Comparison of ENCODE assay signal across 1 cellular context in the genomic region with DNA sequence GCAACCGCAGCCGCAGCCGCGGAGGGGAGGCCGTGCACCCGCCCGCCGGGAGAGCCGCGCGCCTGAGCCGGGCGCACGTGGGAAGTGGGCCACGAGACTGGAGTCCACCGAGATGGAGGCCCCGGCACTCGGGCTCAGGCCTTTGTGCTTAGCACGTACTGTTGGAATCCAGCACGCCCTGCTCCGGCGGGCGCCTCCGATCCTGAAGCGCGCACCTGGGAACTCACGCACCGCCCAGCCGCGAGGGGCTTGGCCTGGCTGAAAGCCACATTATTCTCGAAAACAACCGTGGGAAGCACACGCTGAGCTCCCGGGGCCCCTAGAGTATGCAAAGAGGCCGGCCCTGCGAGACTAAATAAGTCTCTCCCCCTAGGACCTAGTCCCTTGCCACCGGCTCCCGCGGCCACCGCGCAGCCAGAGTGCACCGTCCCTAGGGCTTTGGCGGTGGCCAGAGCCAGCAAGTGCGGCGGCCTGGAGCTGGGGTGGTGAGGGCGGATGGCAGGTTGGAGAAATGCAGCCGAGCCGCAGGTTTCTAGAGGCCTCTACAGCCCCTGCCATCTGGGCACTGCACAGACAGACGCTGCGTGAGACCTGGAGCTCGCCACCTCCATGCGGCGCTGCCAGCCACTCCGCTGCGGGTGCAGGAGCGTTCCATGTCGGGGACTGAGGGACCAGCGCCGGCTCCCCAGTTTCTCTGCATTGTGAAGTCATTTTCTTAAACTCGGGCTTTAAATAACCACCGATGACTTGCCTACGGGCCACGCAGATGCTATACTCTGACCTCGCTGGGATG.
TF ChIP-seq lines count a peak whose summit lies in the region.

No MANE protein-coding gene starts in this region.

TF ChIP-seq in HepG2, 621 proteins besides CTCF, POLR2A, EP300 and RAD21 (continued from another document and continues in another):
- TF ChIP-seq ZNF710 (CRISPR knock-in tag; IDR thresholded peaks at IDR 0.05; ENCODE audit: borderline replicate concordance) (0 out of 2 replicates have a peak, but pooled peaks have one; percentile 33), NR3C1 (CRISPR knock-in tag; IDR thresholded peaks at IDR 0.05) (no peak), PRPF4 (IDR thresholded peaks at IDR 0.05; ENCODE audit: low read depth, low read length, poor library complexity, severe bottlenecking) (no peak), REPIN1 (CRISPR knock-in tag; IDR thresholded peaks at IDR 0.05; ENCODE audit: borderline replicate concordance, low read depth) (peak; percentile 41; the same call in 1 of the 2 replicates), RFXANK (CRISPR knock-in tag; IDR thresholded peaks at IDR 0.05) (no peak), ZFP90 (CRISPR knock-in tag; IDR thresholded peaks at IDR 0.05; ENCODE audit: borderline replicate concordance) (0 out of 2 replicates have a peak, but pooled peaks have one; percentile 28), KDM5B (CRISPR knock-in tag; IDR thresholded peaks at IDR 0.05; ENCODE audit: borderline replicate concordance) (peak; percentile 49; the same call in 1 of the 2 replicates), ARID4A (CRISPR knock-in tag; IDR thresholded peaks at IDR 0.05; ENCODE audit: borderline replicate concordance) (peak; percentile 34; the same call in 1 of the 2 replicates), GATAD1 (CRISPR knock-in tag; IDR thresholded peaks at IDR 0.05) (no peak), CSRNP1 (CRISPR knock-in tag; IDR thresholded peaks at IDR 0.05) (peak; percentile 66; the same call in 1 of the 2 replicates), ZNF841 (CRISPR knock-in tag; IDR thresholded peaks at IDR 0.05; ENCODE audit: borderline replicate concordance) (no peak), LCORL (IDR thresholded peaks at IDR 0.05) (no peak), LCORL (CRISPR knock-in tag; IDR thresholded peaks at IDR 0.05) (no peak), ZNF329 (CRISPR knock-in tag; IDR thresholded peaks at IDR 0.05; ENCODE audit: low read depth) (no peak), ZNF546 (CRISPR knock-in tag; conservative IDR thresholded peaks at IDR 0.05) (no peak), IRX3 (CRISPR knock-in tag; IDR thresholded peaks at IDR 0.05; ENCODE audit: borderline replicate concordance, low read depth) (0 out of 2 replicates have a peak, but pooled peaks have one; percentile 32), ZBTB21 (CRISPR knock-in tag; IDR thresholded peaks at IDR 0.05) (no peak), ZNF512B (CRISPR knock-in tag; IDR thresholded peaks at IDR 0.05; ENCODE audit: borderline replicate concordance) (no peak), HIVEP1 (CRISPR knock-in tag; IDR thresholded peaks at IDR 0.05) (peak; percentile 41; the same call in 1 of the 2 replicates), ZNF280B (CRISPR knock-in tag; IDR thresholded peaks at IDR 0.05; ENCODE audit: borderline replicate concordance) (peak; percentile 49; the same call in 1 of the 2 replicates), ZNF772 (CRISPR knock-in tag; IDR thresholded peaks at IDR 0.05) (no peak), MED8 (CRISPR knock-in tag; IDR thresholded peaks at IDR 0.05; ENCODE audit: insufficient replicate concordance) (peak; percentile 32), ZFY (CRISPR knock-in tag; IDR thresholded peaks at IDR 0.05) (peak; percentile 22; the same call in 1 of the 2 replicates), ZNF652 (CRISPR knock-in tag; IDR thresholded peaks at IDR 0.05; ENCODE audit: borderline replicate concordance, low read depth) (no peak), NFKB2 (CRISPR knock-in tag; IDR thresholded peaks at IDR 0.05; ENCODE audit: borderline replicate concordance) (peak; percentile 22; the same call in 1 of the 2 replicates), ZNF562 (CRISPR knock-in tag; IDR thresholded peaks at IDR 0.05; ENCODE audit: borderline replicate concordance) (no peak), TRIM24 (CRISPR knock-in tag; IDR thresholded peaks at IDR 0.05) (no peak), TBX2 (CRISPR knock-in tag; IDR thresholded peaks at IDR 0.05; ENCODE audit: borderline replicate concordance) (0 out of 2 replicates have a peak, but pooled peaks have one; percentile 11), THYN1 (CRISPR knock-in tag; IDR thresholded peaks at IDR 0.05; ENCODE audit: borderline replicate concordance, low read depth) (no peak), MTF2 (CRISPR knock-in tag; IDR thresholded peaks at IDR 0.05; ENCODE audit: borderline replicate concordance) (peak; percentile 96; the same call in 1 of the 2 replicates), ZSCAN20 (CRISPR knock-in tag; IDR thresholded peaks at IDR 0.05; ENCODE audit: borderline replicate concordance) (0 out of 2 replicates have a peak, but pooled peaks have one; percentile 11), ZNF800 (CRISPR knock-in tag; IDR thresholded peaks at IDR 0.05) (peak; percentile 89)
- TF ChIP-seq, protein P1, sequence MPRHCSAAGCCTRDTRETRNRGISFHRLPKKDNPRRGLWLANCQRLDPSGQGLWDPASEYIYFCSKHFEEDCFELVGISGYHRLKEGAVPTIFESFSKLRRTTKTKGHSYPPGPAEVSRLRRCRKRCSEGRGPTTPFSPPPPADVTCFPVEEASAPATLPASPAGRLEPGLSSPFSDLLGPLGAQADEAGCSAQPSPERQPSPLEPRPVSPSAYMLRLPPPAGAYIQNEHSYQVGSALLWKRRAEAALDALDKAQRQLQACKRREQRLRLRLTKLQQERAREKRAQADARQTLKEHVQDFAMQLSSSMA (CRISPR knock-in tag; IDR thresholded peaks at IDR 0.05) = no peak
- TF ChIP-seq, protein P2, sequence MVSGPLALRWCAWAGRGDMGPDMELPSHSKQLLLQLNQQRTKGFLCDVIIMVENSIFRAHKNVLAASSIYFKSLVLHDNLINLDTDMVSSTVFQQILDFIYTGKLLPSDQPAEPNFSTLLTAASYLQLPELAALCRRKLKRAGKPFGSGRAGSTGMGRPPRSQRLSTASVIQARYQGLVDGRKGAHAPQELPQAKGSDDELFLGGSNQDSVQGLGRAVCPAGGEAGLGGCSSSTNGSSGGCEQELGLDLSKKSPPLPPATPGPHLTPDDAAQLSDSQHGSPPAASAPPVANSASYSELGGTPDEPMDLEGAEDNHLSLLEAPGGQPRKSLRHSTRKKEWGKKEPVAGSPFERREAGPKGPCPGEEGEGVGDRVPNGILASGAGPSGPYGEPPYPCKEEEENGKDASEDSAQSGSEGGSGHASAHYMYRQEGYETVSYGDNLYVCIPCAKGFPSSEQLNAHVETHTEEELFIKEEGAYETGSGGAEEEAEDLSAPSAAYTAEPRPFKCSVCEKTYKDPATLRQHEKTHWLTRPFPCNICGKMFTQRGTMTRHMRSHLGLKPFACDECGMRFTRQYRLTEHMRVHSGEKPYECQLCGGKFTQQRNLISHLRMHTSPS (CRISPR knock-in tag; IDR thresholded peaks at IDR 0.05; ENCODE audit: low read depth) = 0 out of 2 replicates have a peak, but pooled peaks have one; percentile 23
- TF ChIP-seq, protein P3, sequence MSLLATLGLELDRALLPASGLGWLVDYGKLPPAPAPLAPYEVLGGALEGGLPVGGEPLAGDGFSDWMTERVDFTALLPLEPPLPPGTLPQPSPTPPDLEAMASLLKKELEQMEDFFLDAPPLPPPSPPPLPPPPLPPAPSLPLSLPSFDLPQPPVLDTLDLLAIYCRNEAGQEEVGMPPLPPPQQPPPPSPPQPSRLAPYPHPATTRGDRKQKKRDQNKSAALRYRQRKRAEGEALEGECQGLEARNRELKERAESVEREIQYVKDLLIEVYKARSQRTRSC (CRISPR knock-in tag; IDR thresholded peaks at IDR 0.05; ENCODE audit: low read depth) = no peak
